10 cellular contexts compared by ENCODE assay signal in genomic region chr10:73857446-73857845, GRCh38. TPM values are rescaled to one million over a fixed set of nuclear protein-coding genes. Genes with fewer than 3 reads are reported as not detected.
A peak's percentile ranks its signal among the peaks of the same experiment; 100 is the strongest.
DNase-seq lines count a peak whose midpoint lies in the region; ATAC-seq and TF ChIP-seq lines count a peak whose summit lies in the region.
"Had no signal": no experiment of that assay in that cellular context is flagged by ENCODE, and none has a peak within 500 bp of the region (broad histone marks: within the 10 kb centered on the region; RNA-seq: fewer than 3 reads in every experiment).

No MANE protein-coding gene starts in this region.

- in situ Hi-C loops in GM13976 (cut with MboI; ENCODE audit: low sequenced_read_pairs, unreplicated experiment): no loop called here

- no peaks in the 10 kb centered on the region for H3K27me3 Mint-ChIP-seq in activated naive CD4-positive, alpha-beta T cell treated with anti-CD3 and anti-CD28 coated beads, Interleukin-2, amount 50 U/mL, for 24 hours
- peaks cover 2% of the 10 kb centered on the region for H3K27me3 Mint-ChIP-seq in neural progenitor cell (ENCODE audit: insufficient read depth, low read depth)

- peaks cover 8% of the 10 kb centered on the region for H3K36me3 Mint-ChIP-seq in activated naive CD4-positive, alpha-beta T cell treated with anti-CD3 and anti-CD28 coated beads, Interleukin-2, amount 50 U/mL, for 24 hours
- peaks cover 23% of the 10 kb centered on the region for H3K36me3 Mint-ChIP-seq in neural progenitor cell

- peaks cover 32 to 50% of the 10 kb centered on the region in 2 experiments for H3K4me1 ChIP-seq in neutrophil (ENCODE audit: control insufficient read depth in 1 of 2, insufficient read depth in 1 of 2, low read depth in 1 of 2, low read length in 1 of 2)
- peaks cover 5% of the 10 kb centered on the region for H3K4me1 ChIP-seq in neural progenitor cell

- H3K27ac ChIP-seq in neutrophil: peak overlapping the region; percentile 99
- H3K27ac ChIP-seq in neural progenitor cell: no peak overlapping the region

- TF ChIP-seq CTCF in GM13976 (IDR thresholded peaks at IDR 0.05; ENCODE audit: borderline replicate concordance, control extremely low read depth, extremely low read depth, insufficient read depth, missing control alignments) (no peak), neutrophil (IDR thresholded peaks at IDR 0.05) (no peak), neural progenitor cell (IDR thresholded peaks at IDR 0.05) (no peak)

- H3K4me3 ChIP-seq in neutrophil (ENCODE audit: low read depth in 1 of 2, low read length in 1 of 2) (no peak overlapping the region), neural progenitor cell (no peak overlapping the region)

- H3K27me3 ChIP-seq in neutrophil: no peaks in the 10 kb centered on the region
- no peaks in the 10 kb centered on the region for H3K27me3 ChIP-seq in neural progenitor cell

- H3F3A ChIP-seq in neural progenitor cell (ENCODE audit: low read depth): no peaks in the 10 kb centered on the region

- no peaks in the 10 kb centered on the region for H3K9me3 Mint-ChIP-seq in activated naive CD4-positive, alpha-beta T cell treated with anti-CD3 and anti-CD28 coated beads, Interleukin-2, amount 50 U/mL, for 24 hours
- no peaks in the 10 kb centered on the region for H3K9me3 Mint-ChIP-seq in neural progenitor cell
- H3K9me3 Mint-ChIP-seq: nephron had no signal

- H3K9ac ChIP-seq in neural progenitor cell: no peak overlapping the region

- H4K20me1 ChIP-seq in neural progenitor cell (ENCODE audit: low read depth): peaks cover 55% of the 10 kb centered on the region

- peak; percentile 57 for ATAC-seq in HG03565 (IDR thresholded peaks at IDR 0.05; ENCODE audit: unreplicated experiment)
- no peak for ATAC-seq in GM21381 (IDR thresholded peaks at IDR 0.05; ENCODE audit: unreplicated experiment)

- peak overlapping the region; percentile 12 for H3K4me3 Mint-ChIP-seq in activated naive CD4-positive, alpha-beta T cell treated with anti-CD3 and anti-CD28 coated beads, Interleukin-2, amount 50 U/mL, for 24 hours
- H3K4me3 Mint-ChIP-seq in neural progenitor cell: no peak overlapping the region
- H3K4me3 Mint-ChIP-seq: nephron had no signal

- H3K79me2 ChIP-seq in neural progenitor cell (ENCODE audit: low read depth): peaks cover 9% of the 10 kb centered on the region

- H3K9me3 ChIP-seq in neutrophil (no peaks in the 10 kb centered on the region), neural progenitor cell (ENCODE audit: low read depth) (no peaks in the 10 kb centered on the region)

- H2AFZ ChIP-seq in neural progenitor cell (replicated peaks): no peak overlapping the region

- H3K4me1 Mint-ChIP-seq in activated naive CD4-positive, alpha-beta T cell treated with anti-CD3 and anti-CD28 coated beads, Interleukin-2, amount 50 U/mL, for 24 hours: peaks cover 55% of the 10 kb centered on the region
- peaks cover 28% of the 10 kb centered on the region for H3K4me1 Mint-ChIP-seq in neural progenitor cell
- H3K4me1 Mint-ChIP-seq: nephron had no signal

- peaks cover 85% of the 10 kb centered on the region for H3K36me3 ChIP-seq in neutrophil
- no peaks in the 10 kb centered on the region for H3K36me3 ChIP-seq in neural progenitor cell

- peak overlapping the region; percentile 87 for H3K27ac Mint-ChIP-seq in activated naive CD4-positive, alpha-beta T cell treated with anti-CD3 and anti-CD28 coated beads, Interleukin-2, amount 50 U/mL, for 24 hours
- H3K27ac Mint-ChIP-seq in neural progenitor cell: no peak overlapping the region
- H3K27ac Mint-ChIP-seq: nephron had no signal

- no peak overlapping the region for H3K4me2 ChIP-seq in neural progenitor cell

- DNase-seq in GM13976 (ENCODE audit: low spot score) (peak; percentile 68), neural progenitor cell (ENCODE audit: low spot score) (no peak), nucleus accumbens (lab: John Stamatoyannopoulos, UW) (no peak)
- no peak for DNase-seq in effector CD4-positive, alpha-beta T cell
- DNase-seq: NCI-H2171 had no signal

RNA-seq across cellular contexts. Expression of gene CAMK2G, which starts 16.9 kb away (rescaled TPM):
- total RNA-seq in neural progenitor cell (ENCODE audit: low replicate concordance): 35.0 and 36.6 TPM in 2 replicates

RNA-seq across cellular contexts. Expression of gene NDST2, which starts 46.0 kb away (rescaled TPM):
- total RNA-seq in neural progenitor cell (ENCODE audit: low replicate concordance): 12.4 and 32.1 TPM in 2 replicates

RNA-seq across cellular contexts. Expression of gene PLAU, which starts 53.5 kb away (rescaled TPM):
- 7.6 and 10.7 TPM in 2 replicates for total RNA-seq in neural progenitor cell (ENCODE audit: low replicate concordance)
